Comparison of ENCODE assay signal across 8 cellular contexts in genomic region chr9:136089697-136090045, GRCh38.
A peak's percentile ranks its signal among the peaks of the same experiment; 100 is the strongest.
DNase-seq lines count a peak whose midpoint lies in the region; TF ChIP-seq lines count a peak whose summit lies in the region.

No MANE protein-coding gene starts in this region.

- TF ChIP-seq RAD21 in Ishikawa (IDR thresholded peaks at IDR 0.05; ENCODE audit: low read depth): peak; percentile 58

- TF ChIP-seq CTCF in brain microvascular endothelial cell (IDR thresholded peaks at IDR 0.05; ENCODE audit: low read depth, low read length, missing control alignments) (peak; percentile 42), nephron progenitor cell (IDR thresholded peaks at IDR 0.05) (peak; percentile 20)

- no peaks in the 10 kb centered on the region for H3K27me3 ChIP-seq in brain microvascular endothelial cell (replicated peaks)

- no peak overlapping the region for H3K4me3 ChIP-seq in brain microvascular endothelial cell (ENCODE audit: low read depth, low read length)

- peaks cover 11% of the 10 kb centered on the region for H3K27me3 Mint-ChIP-seq in nephron progenitor cell (ENCODE audit: low read depth, poor library complexity)

- no peaks in the 10 kb centered on the region for H3K9me3 Mint-ChIP-seq in nephron progenitor cell

- no peak for TF ChIP-seq EP300 in Ishikawa (IDR thresholded peaks at IDR 0.05; ENCODE audit: borderline replicate concordance)

- H3K4me1 Mint-ChIP-seq in nephron progenitor cell: peaks cover 41% of the 10 kb centered on the region

- in situ Hi-C loops in brain microvascular endothelial cell (cut with HindIII; ENCODE audit: low pct_ligation_motif_present, low sequenced_read_pairs): no loop called here

- H3K36me3 Mint-ChIP-seq in nephron progenitor cell (ENCODE audit: low read depth): no peaks in the 10 kb centered on the region

- H3K36me3 ChIP-seq in brain microvascular endothelial cell (replicated peaks): peaks cover 3% of the 10 kb centered on the region

- H3K27ac Mint-ChIP-seq in nephron progenitor cell: no peak overlapping the region

- H3K27ac ChIP-seq in brain microvascular endothelial cell (no peak overlapping the region), substantia nigra (ENCODE audit: low read depth, low read length, poor library complexity, severe bottlenecking) (no peak overlapping the region)

- H3K4me3 Mint-ChIP-seq in nephron progenitor cell: no peak overlapping the region

- peak; percentile 81 for DNase-seq in COLO829 (ENCODE audit: low spot score)
- DNase-seq in brain microvascular endothelial cell: no peak
- no peak for DNase-seq in nephron progenitor cell
- DNase-seq in NCI-H2107 (lab: John Stamatoyannopoulos, UW): no peak
- DNase-seq in activated CD4-positive, alpha-beta T cell treated with anti-CD3 and anti-CD28 coated beads, Interleukin-2, amount 50 U/mL, for 1 hour: no peak
- no peak for DNase-seq in substantia nigra (lab: John Stamatoyannopoulos, UW)
- DNase-seq in T-helper 1 cell: no peak

TF ChIP-seq in Ishikawa, 13 proteins besides CTCF, POLR2A, EP300 and RAD21:
- TF ChIP-seq YY1 (IDR thresholded peaks at IDR 0.05; ENCODE audit: low read depth) (no peak), MAX (IDR thresholded peaks at IDR 0.05) (no peak), NFIC (IDR thresholded peaks at IDR 0.05) (no peak), CEBPB (IDR thresholded peaks at IDR 0.05) (no peak), TEAD4 (IDR thresholded peaks at IDR 0.05) (no peak), TCF12 (IDR thresholded peaks at IDR 0.05; ENCODE audit: low read depth) (no peak), CREB1 (IDR thresholded peaks at IDR 0.05; ENCODE audit: low read depth) (no peak), TAF1 (IDR thresholded peaks at IDR 0.05; ENCODE audit: low read depth) (no peak), ZBTB7A (IDR thresholded peaks at IDR 0.05; ENCODE audit: low read depth) (no peak), USF1 (IDR thresholded peaks at IDR 0.05) (no peak), FOXM1 (IDR thresholded peaks at IDR 0.05; ENCODE audit: borderline replicate concordance, low read depth) (no peak)
